In the genomic region with DNA sequence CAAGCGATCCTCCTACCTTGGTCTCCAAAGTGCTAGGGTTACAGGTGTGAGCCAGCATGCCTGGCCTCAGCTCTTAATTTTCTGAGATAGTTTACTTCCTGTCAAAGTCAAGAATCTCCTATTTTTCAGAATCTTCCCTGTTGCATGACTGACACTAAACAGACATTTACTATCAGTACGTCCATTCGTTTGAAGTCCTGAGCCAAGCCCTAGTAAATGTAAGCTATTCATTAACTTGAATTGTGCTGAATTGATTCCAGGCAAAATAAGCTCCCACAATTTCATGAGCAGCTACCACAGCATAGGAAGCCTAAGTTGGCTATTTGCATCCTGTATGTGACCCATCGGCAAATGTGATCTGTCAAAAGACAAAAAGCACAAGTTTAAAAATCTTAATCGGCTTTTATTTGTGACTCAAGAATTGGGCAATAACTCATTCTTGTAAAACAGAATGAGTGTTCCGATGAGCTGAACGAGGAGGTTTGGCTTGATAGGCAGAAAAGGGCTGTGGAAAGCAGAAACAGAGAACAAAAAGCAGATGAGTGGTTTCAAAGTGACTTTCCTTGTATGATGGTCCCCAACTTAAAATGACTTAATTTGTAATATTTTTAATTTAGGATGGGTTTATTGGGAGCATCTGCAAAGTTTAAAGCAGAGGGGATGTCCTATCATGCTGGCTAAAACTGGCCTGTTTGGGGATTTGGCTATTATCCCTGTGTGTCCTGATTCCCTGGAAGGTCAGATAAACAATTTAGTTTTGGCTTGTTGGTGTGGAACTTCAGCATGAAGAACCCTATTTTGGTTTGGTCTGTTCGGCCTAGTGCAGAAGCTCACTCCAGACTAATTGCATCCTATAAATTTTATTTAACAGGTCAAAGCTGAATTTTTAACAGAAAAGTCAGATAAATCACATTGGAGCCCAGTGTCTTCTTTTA, we compare ENCODE assay signal across 1 cellular context.
TF ChIP-seq lines count a peak whose summit lies in the region.

No MANE protein-coding gene starts in this region.

TF ChIP-seq in GM23338, 12 proteins besides CTCF, POLR2A, EP300 and RAD21 (continued from another document):
- TF ChIP-seq, protein P1, sequence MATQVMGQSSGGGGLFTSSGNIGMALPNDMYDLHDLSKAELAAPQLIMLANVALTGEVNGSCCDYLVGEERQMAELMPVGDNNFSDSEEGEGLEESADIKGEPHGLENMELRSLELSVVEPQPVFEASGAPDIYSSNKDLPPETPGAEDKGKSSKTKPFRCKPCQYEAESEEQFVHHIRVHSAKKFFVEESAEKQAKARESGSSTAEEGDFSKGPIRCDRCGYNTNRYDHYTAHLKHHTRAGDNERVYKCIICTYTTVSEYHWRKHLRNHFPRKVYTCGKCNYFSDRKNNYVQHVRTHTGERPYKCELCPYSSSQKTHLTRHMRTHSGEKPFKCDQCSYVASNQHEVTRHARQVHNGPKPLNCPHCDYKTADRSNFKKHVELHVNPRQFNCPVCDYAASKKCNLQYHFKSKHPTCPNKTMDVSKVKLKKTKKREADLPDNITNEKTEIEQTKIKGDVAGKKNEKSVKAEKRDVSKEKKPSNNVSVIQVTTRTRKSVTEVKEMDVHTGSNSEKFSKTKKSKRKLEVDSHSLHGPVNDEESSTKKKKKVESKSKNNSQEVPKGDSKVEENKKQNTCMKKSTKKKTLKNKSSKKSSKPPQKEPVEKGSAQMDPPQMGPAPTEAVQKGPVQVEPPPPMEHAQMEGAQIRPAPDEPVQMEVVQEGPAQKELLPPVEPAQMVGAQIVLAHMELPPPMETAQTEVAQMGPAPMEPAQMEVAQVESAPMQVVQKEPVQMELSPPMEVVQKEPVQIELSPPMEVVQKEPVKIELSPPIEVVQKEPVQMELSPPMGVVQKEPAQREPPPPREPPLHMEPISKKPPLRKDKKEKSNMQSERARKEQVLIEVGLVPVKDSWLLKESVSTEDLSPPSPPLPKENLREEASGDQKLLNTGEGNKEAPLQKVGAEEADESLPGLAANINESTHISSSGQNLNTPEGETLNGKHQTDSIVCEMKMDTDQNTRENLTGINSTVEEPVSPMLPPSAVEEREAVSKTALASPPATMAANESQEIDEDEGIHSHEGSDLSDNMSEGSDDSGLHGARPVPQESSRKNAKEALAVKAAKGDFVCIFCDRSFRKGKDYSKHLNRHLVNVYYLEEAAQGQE (IDR thresholded peaks at IDR 0.05; ENCODE audit: unreplicated experiment): no peak
